1 cellular context compared by ENCODE assay signal in the genomic region with DNA sequence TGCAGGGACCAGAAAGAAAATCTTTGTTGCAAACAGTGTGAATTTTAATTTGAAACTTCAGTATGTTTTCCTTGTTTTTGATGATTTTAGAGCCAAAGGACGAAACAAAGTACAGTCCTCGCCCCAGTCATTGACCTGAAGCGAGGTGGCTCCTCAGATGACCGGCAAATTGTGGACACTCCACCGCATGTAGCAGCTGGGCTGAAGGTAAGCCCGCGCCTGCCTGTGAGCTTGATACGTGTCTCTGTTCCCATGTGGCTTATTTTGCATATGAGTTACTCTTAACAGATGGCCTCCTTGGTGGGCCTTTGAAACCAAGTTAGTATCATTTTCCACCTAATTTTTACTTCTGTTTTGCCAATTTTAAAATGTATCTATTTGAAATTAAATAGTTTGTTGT.
A peak's percentile ranks its signal among the peaks of the same experiment; 100 is the strongest.
TF ChIP-seq lines count a peak whose summit lies in the region.

No MANE protein-coding gene starts in this region.

TF ChIP-seq in GM12878, 131 proteins besides CTCF, POLR2A, EP300 and RAD21:
- TF ChIP-seq TCF12 (IDR thresholded peaks at IDR 0.05; ENCODE audit: low read depth, low read length) (0 out of 2 replicates have a peak, but pooled peaks have one; percentile 41), SP1 (IDR thresholded peaks at IDR 0.05; ENCODE audit: low read depth, low read length) (no peak), CREM (IDR thresholded peaks at IDR 0.05; ENCODE audit: low read depth) (0 out of 2 replicates have a peak, but pooled peaks have one; percentile 12), MXI1 (IDR thresholded peaks at IDR 0.05; ENCODE audit: low read depth, low read length) (peak; percentile 23; the same call in 1 of the 2 replicates), KLF5 (IDR thresholded peaks at IDR 0.05; ENCODE audit: partially characterized antibody) (no peak), POU2F2 (IDR thresholded peaks at IDR 0.05; ENCODE audit: borderline replicate concordance, low read depth, low read length) (peak; percentile 64; the same call in 1 of the 3 replicates)
TF ChIP-seq in GM12878: peak in this region for 4.
